Comparison of ENCODE assay signal across 8 cellular contexts in the genomic region with DNA sequence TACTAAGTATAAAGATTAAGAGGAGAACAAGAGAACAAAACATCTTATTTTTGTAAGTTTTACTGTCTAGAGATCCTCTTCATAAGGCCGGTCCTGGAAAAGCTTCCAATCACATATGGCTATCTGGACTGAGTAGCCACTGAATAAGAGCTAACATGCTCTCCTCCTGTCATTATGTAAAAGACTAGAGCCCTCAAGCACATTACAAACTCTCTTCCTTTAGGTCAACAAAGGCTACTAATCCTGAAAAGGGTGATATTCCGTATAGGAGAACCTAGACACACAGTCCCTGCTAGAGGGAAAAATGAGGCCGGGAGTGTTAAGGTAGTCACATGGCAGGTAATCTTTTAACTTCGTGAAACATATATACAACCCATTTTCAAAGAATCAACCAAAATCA.
"Had no signal": no experiment of that assay in that cellular context is flagged by ENCODE, and none has a peak within 500 bp of the region (broad histone marks: within the 10 kb centered on the region; RNA-seq: fewer than 3 reads in every experiment).

No MANE protein-coding gene starts in this region.

- H3K4me3 Mint-ChIP-seq: GM23338, H9, HFFc6, IgD-negative memory B cell had no signal

- H3K27ac ChIP-seq: HL-60 had no signal

- H3K27me3 Mint-ChIP-seq: IgD-negative memory B cell had no signal

- H3K36me3 Mint-ChIP-seq: IgD-negative memory B cell had no signal

- H3K9me3 Mint-ChIP-seq: GM23338, H9 had no signal

- H2AFZ ChIP-seq: GM23338 had no signal

- H3K4me1 Mint-ChIP-seq: IgD-negative memory B cell had no signal

- ATAC-seq: GM23338, HCT116, HepG2 had no signal

- H3K4me2 ChIP-seq: GM23338 had no signal

- H3K4me3 ChIP-seq: GM23338 had no signal

- DNase-seq: H9, HFFc6, KBM-7 had no signal

- H3K27ac Mint-ChIP-seq: GM23338, H9, HFFc6, IgD-negative memory B cell had no signal
